1 cellular context compared by ENCODE assay signal in the genomic region with DNA sequence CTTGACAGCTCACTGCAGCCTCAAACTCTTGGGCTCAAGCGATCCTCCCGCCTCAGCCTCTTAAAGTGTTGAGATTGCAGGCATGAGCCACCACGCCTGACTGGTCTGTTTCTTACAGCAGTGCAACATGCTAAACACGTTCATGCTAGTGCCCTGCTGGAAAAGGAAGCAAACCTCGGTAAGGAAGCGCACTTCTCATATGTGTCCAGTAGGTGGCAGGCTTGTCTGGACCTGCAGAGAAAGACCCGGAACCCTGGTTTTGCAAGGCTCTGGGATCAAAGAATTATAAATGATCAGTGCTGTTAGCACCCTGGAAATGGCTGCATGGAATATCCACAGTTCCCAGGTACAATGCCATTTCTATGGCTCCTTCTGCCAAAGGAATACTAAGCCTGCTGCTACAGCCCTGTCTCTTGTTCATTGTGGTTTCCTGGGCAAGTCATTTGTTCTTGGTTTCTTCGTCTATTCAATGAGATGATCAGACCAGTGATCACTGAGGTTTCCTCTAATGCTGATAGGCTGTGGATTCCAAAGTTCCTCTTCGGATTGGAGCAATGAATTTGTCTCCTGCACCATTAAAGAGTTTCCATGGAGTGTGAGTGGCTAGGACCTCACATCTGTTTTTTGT.
TF ChIP-seq lines count a peak whose summit lies in the region.

No MANE protein-coding gene starts in this region.

TF ChIP-seq in GM23338, 12 proteins besides CTCF, POLR2A, EP300 and RAD21 (continued from another document):
- TF ChIP-seq, protein P1, sequence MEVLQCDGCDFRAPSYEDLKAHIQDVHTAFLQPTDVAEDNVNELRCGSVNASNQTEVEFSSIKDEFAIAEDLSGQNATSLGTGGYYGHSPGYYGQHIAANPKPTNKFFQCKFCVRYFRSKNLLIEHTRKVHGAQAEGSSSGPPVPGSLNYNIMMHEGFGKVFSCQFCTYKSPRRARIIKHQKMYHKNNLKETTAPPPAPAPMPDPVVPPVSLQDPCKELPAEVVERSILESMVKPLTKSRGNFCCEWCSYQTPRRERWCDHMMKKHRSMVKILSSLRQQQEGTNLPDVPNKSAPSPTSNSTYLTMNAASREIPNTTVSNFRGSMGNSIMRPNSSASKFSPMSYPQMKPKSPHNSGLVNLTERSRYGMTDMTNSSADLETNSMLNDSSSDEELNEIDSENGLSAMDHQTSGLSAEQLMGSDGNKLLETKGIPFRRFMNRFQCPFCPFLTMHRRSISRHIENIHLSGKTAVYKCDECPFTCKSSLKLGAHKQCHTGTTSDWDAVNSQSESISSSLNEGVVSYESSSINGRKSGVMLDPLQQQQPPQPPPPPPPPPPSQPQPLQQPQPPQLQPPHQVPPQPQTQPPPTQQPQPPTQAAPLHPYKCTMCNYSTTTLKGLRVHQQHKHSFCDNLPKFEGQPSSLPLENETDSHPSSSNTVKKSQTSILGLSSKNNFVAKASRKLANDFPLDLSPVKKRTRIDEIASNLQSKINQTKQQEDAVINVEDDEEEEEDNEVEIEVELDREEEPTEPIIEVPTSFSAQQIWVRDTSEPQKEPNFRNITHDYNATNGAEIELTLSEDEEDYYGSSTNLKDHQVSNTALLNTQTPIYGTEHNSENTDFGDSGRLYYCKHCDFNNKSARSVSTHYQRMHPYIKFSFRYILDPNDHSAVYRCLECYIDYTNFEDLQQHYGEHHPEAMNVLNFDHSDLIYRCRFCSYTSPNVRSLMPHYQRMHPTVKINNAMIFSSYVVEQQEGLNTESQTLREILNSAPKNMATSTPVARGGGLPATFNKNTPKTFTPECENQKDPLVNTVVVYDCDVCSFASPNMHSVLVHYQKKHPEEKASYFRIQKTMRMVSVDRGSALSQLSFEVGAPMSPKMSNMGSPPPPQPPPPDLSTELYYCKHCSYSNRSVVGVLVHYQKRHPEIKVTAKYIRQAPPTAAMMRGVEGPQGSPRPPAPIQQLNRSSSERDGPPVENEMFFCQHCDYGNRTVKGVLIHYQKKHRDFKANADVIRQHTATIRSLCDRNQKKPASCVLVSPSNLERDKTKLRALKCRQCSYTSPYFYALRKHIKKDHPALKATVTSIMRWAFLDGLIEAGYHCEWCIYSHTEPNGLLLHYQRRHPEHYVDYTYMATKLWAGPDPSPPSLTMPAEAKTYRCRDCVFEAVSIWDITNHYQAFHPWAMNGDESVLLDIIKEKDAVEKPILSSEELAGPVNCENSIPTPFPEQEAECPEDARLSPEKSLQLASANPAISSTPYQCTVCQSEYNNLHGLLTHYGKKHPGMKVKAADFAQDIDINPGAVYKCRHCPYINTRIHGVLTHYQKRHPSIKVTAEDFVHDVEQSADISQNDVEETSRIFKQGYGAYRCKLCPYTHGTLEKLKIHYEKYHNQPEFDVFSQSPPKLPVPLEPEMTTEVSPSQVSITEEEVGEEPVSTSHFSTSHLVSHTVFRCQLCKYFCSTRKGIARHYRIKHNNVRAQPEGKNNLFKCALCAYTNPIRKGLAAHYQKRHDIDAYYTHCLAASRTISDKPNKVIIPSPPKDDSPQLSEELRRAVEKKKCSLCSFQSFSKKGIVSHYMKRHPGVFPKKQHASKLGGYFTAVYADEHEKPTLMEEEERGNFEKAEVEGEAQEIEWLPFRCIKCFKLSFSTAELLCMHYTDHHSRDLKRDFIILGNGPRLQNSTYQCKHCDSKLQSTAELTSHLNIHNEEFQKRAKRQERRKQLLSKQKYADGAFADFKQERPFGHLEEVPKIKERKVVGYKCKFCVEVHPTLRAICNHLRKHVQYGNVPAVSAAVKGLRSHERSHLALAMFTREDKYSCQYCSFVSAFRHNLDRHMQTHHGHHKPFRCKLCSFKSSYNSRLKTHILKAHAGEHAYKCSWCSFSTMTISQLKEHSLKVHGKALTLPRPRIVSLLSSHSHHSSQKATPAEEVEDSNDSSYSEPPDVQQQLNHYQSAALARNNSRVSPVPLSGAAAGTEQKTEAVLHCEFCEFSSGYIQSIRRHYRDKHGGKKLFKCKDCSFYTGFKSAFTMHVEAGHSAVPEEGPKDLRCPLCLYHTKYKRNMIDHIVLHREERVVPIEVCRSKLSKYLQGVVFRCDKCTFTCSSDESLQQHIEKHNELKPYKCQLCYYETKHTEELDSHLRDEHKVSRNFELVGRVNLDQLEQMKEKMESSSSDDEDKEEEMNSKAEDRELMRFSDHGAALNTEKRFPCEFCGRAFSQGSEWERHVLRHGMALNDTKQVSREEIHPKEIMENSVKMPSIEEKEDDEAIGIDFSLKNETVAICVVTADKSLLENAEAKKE (CRISPR knock-in tag; IDR thresholded peaks at IDR 0.05), result no peak
